In genomic region chr5:56069652-56070226, GRCh38 we compare ENCODE assay signal across 1 cellular context.
TF ChIP-seq lines count a peak whose summit lies in the region.

No MANE protein-coding gene starts in this region.

TF ChIP-seq in GM23338, 12 proteins besides CTCF, POLR2A, EP300 and RAD21 (continued from another document):
- TF ChIP-seq ZNF462 (CRISPR knock-in tag; IDR thresholded peaks at IDR 0.05) (no peak), STAT1 (IDR thresholded peaks at IDR 0.05; ENCODE audit: unreplicated experiment) (no peak), EZH2phosphoT487 (IDR thresholded peaks at IDR 0.05; ENCODE audit: unreplicated experiment) (no peak), EZH2 (IDR thresholded peaks at IDR 0.05; ENCODE audit: low read depth, unreplicated experiment) (no peak), ETS1 (IDR thresholded peaks at IDR 0.05) (no peak), REST (IDR thresholded peaks at IDR 0.05; ENCODE audit: unreplicated experiment) (no peak), JUNB (IDR thresholded peaks at IDR 0.05; ENCODE audit: unreplicated experiment) (no peak), CREB1 (CRISPR knock-in tag; IDR thresholded peaks at IDR 0.05; ENCODE audit: low read depth) (no peak), POLR2AphosphoS5 (IDR thresholded peaks at IDR 0.05; ENCODE audit: low read depth) (no peak)
